Comparison of ENCODE assay signal across 8 cellular contexts in genomic region chr9:128370367-128370751, GRCh38. TPM values are rescaled to one million over a fixed set of nuclear protein-coding genes. Genes with fewer than 3 reads are reported as not detected.
A peak's percentile ranks its signal among the peaks of the same experiment; 100 is the strongest.
DNase-seq lines count a peak whose midpoint lies in the region; TF ChIP-seq lines count a peak whose summit lies in the region.

No MANE protein-coding gene starts in this region.

- CTCF ChIA-PET in A673 (lab: Charles Lee) = interaction anchor here (1.2 kb wide), 1 partner anchor 8 kb away, joined by 4 read pairs; no protein-coding TSS in a partner anchor
- CTCF ChIA-PET in mammary epithelial cell (lab: Charles Lee; ENCODE audit: low non-redundant PET) = interaction anchor here (1.2 kb wide), 1 partner anchor 8 kb away, joined by 19 read pairs; no protein-coding TSS in a partner anchor

- H3K9me3 ChIP-seq in A673 (ENCODE audit: low read depth, low read length, poor library complexity, severe bottlenecking) (no peaks in the 10 kb centered on the region), mammary epithelial cell (replicated peaks; ENCODE audit: insufficient read depth, low read length) (no peaks in the 10 kb centered on the region), mucosa of stomach (ENCODE audit: control insufficient read depth, low read length) (no peaks in the 10 kb centered on the region)

- no peaks in the 10 kb centered on the region for H3K36me3 ChIP-seq in A673 (ENCODE audit: insufficient read depth, low read length, poor library complexity, severe bottlenecking)
- H3K36me3 ChIP-seq in mammary epithelial cell (ENCODE audit: insufficient read depth, low read length) = peaks cover 2% of the 10 kb centered on the region
- no peaks in the 10 kb centered on the region for H3K36me3 ChIP-seq in mucosa of stomach (ENCODE audit: control insufficient read depth, insufficient read depth, low read length)

- intact Hi-C loops in A673 (cut with micrococcal nuclease; ENCODE audit: unreplicated experiment) (no loop called here), mammary epithelial cell (cut with micrococcal nuclease) (loop anchor here (2.0 kb wide), 4 partner anchors 26 to 132 kb away; partner anchors contain the start of gene SLC27A4)

- BruUV-seq in A673 (replicated peaks; lab: Mats Ljungman, UMichigan) (no TSS peak), mammary epithelial cell (replicated peaks; lab: Mats Ljungman, UMichigan) (no TSS peak)

- H3K4me3 ChIP-seq in A673 (ENCODE audit: low read depth, low read length, poor library complexity, severe bottlenecking) (peak overlapping the region; percentile 91), mammary epithelial cell (replicated peaks in 1 of 3; ENCODE audit: insufficient read depth in 1 of 3, low read depth in 2 of 3, low read length in 3 of 3) (peak overlapping the region; percentile 86 to 94 (median 92)), mucosa of stomach (ENCODE audit: low read length) (peak overlapping the region; percentile 64)

- peaks cover 41% of the 10 kb centered on the region for H3K79me2 ChIP-seq in mammary epithelial cell (ENCODE audit: insufficient read depth, low read length)

- no peaks in the 10 kb centered on the region for H4K20me1 ChIP-seq in mammary epithelial cell (ENCODE audit: insufficient read depth, low read length)

- H2AFZ ChIP-seq in mammary epithelial cell (ENCODE audit: low read depth, low read length) = peak overlapping the region; percentile 96

- DNase-seq in A673 (ENCODE audit: low spot score) = no peak
- DNase-seq in HPDE6-E6E7 (ENCODE audit: extremely low spot score) = peak; percentile 41
- peak; percentile 46 for DNase-seq in mammary epithelial cell
- no peak for DNase-seq in NCI-H510A (lab: John Stamatoyannopoulos, UW)
- no peak for DNase-seq in NCI-H2081 treated with DMSO at 0.1 percent for 48 hours (lab: John Stamatoyannopoulos, UW)
- no peak for DNase-seq in NCI-H2196 treated with DMSO at 0.1 percent for 48 hours (lab: John Stamatoyannopoulos, UW; ENCODE audit: unreplicated experiment)
- DNase-seq in GOT3 (lab: John Stamatoyannopoulos, UW) = no peak

- in situ Hi-C loops in mammary epithelial cell (cut with MboI; ENCODE audit: low sequenced_read_pairs in 2 of 2) = no loop called here

- peak overlapping the region; percentile 77 for H3K27ac ChIP-seq in A673 (ENCODE audit: low read depth, low read length, poor library complexity, severe bottlenecking)
- H3K27ac ChIP-seq in mammary epithelial cell (ENCODE audit: insufficient read depth, low read depth, low read length) = peak overlapping the region; percentile 74

- H3K4me1 ChIP-seq in A673 (ENCODE audit: insufficient read depth, low read length, poor library complexity, severe bottlenecking) (peaks cover 10% of the 10 kb centered on the region), mammary epithelial cell (ENCODE audit: insufficient read depth, low read length) (peaks cover 16% of the 10 kb centered on the region), mucosa of stomach (ENCODE audit: control insufficient read depth, insufficient read depth, low read length) (peaks cover 18% of the 10 kb centered on the region)

- TF ChIP-seq CTCF in A673 (conservative IDR thresholded peaks at IDR 0.05; ENCODE audit: low read depth, low read length) (no peak), mammary epithelial cell (conservative IDR thresholded peaks at IDR 0.05 in 1 of 2, IDR thresholded peaks at IDR 0.05 in 1 of 2; ENCODE audit: extremely low read depth in 1 of 2, insufficient read depth in 1 of 2, low read depth in 1 of 2, low read length in 2 of 2) (no peak)

- H3K9ac ChIP-seq in mammary epithelial cell (ENCODE audit: insufficient read depth, low read length) (peak overlapping the region; percentile 87), mucosa of stomach (ENCODE audit: low read length) (peak overlapping the region; percentile 92)

- peak overlapping the region; percentile 81 for H3K4me2 ChIP-seq in mammary epithelial cell (ENCODE audit: insufficient read depth, low read depth, low read length)

- dilution Hi-C loops in mammary epithelial cell (cut with HindIII; ENCODE audit: low sequenced_read_pairs) = no loop called here

- no peaks in the 10 kb centered on the region for H3K27me3 ChIP-seq in A673 (replicated peaks; ENCODE audit: insufficient read depth, low read depth, low read length, poor library complexity)
- no peaks in the 10 kb centered on the region for H3K27me3 ChIP-seq in mammary epithelial cell (ENCODE audit: insufficient read depth, low read length)
- H3K27me3 ChIP-seq in mucosa of stomach (ENCODE audit: control insufficient read depth, insufficient read depth, low read length) = no peaks in the 10 kb centered on the region

- POLR2A ChIA-PET in A673 (lab: Charles Lee; ENCODE audit: low non-redundant PET) = no interaction called here

RNA-seq across cellular contexts. Expression of gene URM1, which starts 0.8 kb away (rescaled TPM):
- total RNA-seq in A673 (2021) (67.0 and 84.8 TPM in 2 replicates), mammary epithelial cell (10 to 100 TPM; 24.5 to 53.7 TPM)
- 37.7 TPM for polyA plus RNA-seq in mammary epithelial cell
- 38.7 TPM for polyA minus RNA-seq in mammary epithelial cell

RNA-seq across cellular contexts. Expression of gene SLC27A4, which starts 30.0 kb away (rescaled TPM):
- total RNA-seq in A673 (2021) (35.4 and 39.1 TPM in 2 replicates), mammary epithelial cell (10 to 100 TPM; 28.2 to 35.2 TPM)
- 30.6 TPM for polyA plus RNA-seq in mammary epithelial cell
- 33.6 TPM for polyA minus RNA-seq in mammary epithelial cell

RNA-seq across cellular contexts. Expression of gene COQ4, which starts 47.7 kb away (rescaled TPM):
- total RNA-seq in A673 (2021) = 58.2 and 62.8 TPM in 2 replicates
- total RNA-seq in mammary epithelial cell = 10 to 100 TPM; 32.7 to 33.7 TPM
- 39.9 TPM for polyA plus RNA-seq in mammary epithelial cell
- 25.3 TPM for polyA minus RNA-seq in mammary epithelial cell

RNA-seq across cellular contexts. Expression of gene TRUB2, which starts 48.1 kb away (rescaled TPM):
- total RNA-seq in A673 (2021) (47.8 and 57.4 TPM in 2 replicates), mammary epithelial cell (10 to 100 TPM; 14.7 to 28.6 TPM)
- polyA plus RNA-seq in mammary epithelial cell = 21.3 TPM
- polyA minus RNA-seq in mammary epithelial cell = 16.2 TPM

RNA-seq across cellular contexts. Expression of gene CERCAM, which starts 50.3 kb away (rescaled TPM):
- total RNA-seq in A673 (2021) = 10.1 and 14.7 TPM in 2 replicates
- total RNA-seq in mammary epithelial cell = 10 to 100 TPM; 65.2 to 69.3 TPM
- 50.7 TPM for polyA plus RNA-seq in mammary epithelial cell
- polyA minus RNA-seq in mammary epithelial cell = 31.4 TPM

Comparison
In these comparisons a context has a peak if more than half of its experiments do, and no peak if none do; other contexts are left out.
1. DNase-seq: peak in HPDE6-E6E7 (single experiment) and mammary epithelial cell (single experiment); none in A673 (single experiment), NCI-H510A (single experiment), NCI-H2081 treated with DMSO at 0.1 percent for 48 hours (single experiment), NCI-H2196 treated with DMSO at 0.1 percent for 48 hours (single experiment) and GOT3 (single experiment).
2. Peak in every context shown above with its lines, with median percentiles within 50 percentile points of each other: H3K4me3 ChIP-seq.